In the genomic region with DNA sequence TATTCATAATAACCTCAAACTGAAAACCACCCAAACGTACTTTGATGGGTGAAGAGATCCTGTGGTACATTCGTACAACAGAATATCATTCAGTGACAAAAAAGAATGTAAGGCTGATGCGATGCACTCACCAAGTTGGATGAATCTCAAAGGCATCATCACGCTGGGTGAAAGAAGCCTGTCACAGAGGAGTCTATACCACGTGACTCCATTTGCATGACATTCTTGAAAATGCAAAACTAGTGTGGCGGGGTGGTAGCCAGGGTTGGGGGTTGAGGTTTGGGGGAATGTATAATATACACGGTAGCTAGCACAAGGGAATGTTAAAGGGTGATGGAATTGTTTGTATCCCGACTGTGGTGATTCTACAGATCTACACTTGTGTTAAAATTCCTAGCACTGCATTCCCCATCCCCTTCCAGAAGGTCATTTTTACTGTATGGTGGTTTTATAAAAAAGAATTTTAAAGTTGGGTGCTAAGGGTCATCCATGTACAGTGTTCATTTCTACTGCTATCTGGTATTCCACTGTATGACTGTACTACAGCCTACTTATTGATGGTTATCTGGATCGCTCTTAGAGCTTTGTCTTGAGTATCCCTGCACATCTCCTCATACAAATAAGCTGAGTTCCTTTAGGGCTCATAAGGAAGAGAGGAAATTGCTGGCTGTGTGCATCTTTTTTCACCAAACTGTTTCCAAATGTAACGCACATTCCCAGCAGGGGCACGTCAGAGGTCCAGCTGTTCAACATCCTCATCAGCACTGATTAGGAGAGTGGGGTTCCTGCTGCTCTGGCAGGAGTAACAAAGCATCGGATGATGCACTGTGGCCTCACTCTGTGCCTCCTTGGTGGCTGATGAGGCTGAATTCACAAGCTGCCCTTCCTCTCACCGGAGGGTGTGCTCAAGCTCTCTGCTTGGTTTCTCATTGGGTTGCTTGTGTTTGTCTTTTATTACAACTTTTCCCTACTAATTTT, we compare ENCODE assay signal across 25 cellular contexts. TPM values are rescaled to one million over a fixed set of nuclear protein-coding genes. Genes with fewer than 3 reads are reported as not detected.
DNase-seq lines count a peak whose midpoint lies in the region; ATAC-seq and TF ChIP-seq lines count a peak whose summit lies in the region.
"Had no signal": no experiment of that assay in that cellular context is flagged by ENCODE, and none has a peak within 500 bp of the region (broad histone marks: within the 10 kb centered on the region; RNA-seq: fewer than 3 reads in every experiment).

No MANE protein-coding gene starts in this region.

- peaks cover 14% of the 10 kb centered on the region for H3K36me3 Mint-ChIP-seq in endodermal cell (ENCODE audit: low read depth)

- WGBS in endodermal cell (ENCODE audit: insufficient coverage in 1 of 2, insufficient read length in 1 of 2), 2 experiments, result 52 to 58% methylated on average over 7 to 13 of the region's 13 CpGs
- WGBS in mesendoderm (ENCODE audit: extremely low coverage, insufficient coverage, low lambda C conversion rate), result no CpG with 5 or more reads among the region's 13 CpGs
- 81 to 87% (median 86%) methylated on average over 13 of the region's 13 CpGs for WGBS in adrenal gland, 4 donors

- H3K4ac ChIP-seq in mesendoderm (ENCODE audit: low read depth, low read length), result no peak overlapping the region

- H3K36me3 ChIP-seq in Karpas-422 (ENCODE audit: insufficient read depth, low read length) (no peaks in the 10 kb centered on the region; the same call in 1 of the 2 replicates), endodermal cell (ENCODE audit: control insufficient read depth, insufficient read depth, low read length) (peaks cover 3% of the 10 kb centered on the region), mesendoderm (ENCODE audit: control insufficient read depth, insufficient read depth, low read length) (peaks cover 2% of the 10 kb centered on the region), adrenal gland (replicated peaks in 1 of 2) (peaks cover 0 to 24% of the 10 kb centered on the region in 2 donors)
- H3K36me3 ChIP-seq: colonic mucosa, MG63 had no signal

- H2BK120ac ChIP-seq in mesendoderm (ENCODE audit: low read depth, low read length), result no peak overlapping the region

- H3K79me2 ChIP-seq in Karpas-422 (ENCODE audit: low read length) (no peaks in the 10 kb centered on the region), mesendoderm (ENCODE audit: control insufficient read depth, insufficient read depth, low read length) (no peaks in the 10 kb centered on the region)

- H3K4me1 ChIP-seq in Karpas-422 (ENCODE audit: low read length) (peaks cover 57% of the 10 kb centered on the region), endodermal cell (ENCODE audit: control insufficient read depth, insufficient read depth, low read length) (no peaks in the 10 kb centered on the region), mesendoderm (ENCODE audit: control insufficient read depth, low read depth, low read length) (peaks cover 5% of the 10 kb centered on the region), adrenal gland (replicated peaks in 1 of 2) (peaks cover 0 to 4% of the 10 kb centered on the region in 2 donors)
- H3K4me1 ChIP-seq: ascending aorta, colonic mucosa, prostate gland, SJSA1 had no signal

- intact Hi-C loops in adrenal gland (cut with DNase I), result no loop called here

- peak overlapping the region; percentile 30; the same call in 1 of the 2 replicates for H2AFZ ChIP-seq in Karpas-422 (ENCODE audit: low read length)
- H2AFZ ChIP-seq: PC-9 had no signal

- POLR2A ChIA-PET in AG04450 (lab: Yijun Ruan, JAX), result interaction anchor here (0.6 to 1.0 kb wide), 2 partner anchors 71 to 148 kb away, joined by 3 to 4 read pairs; no protein-coding TSS in a partner anchor

- no peaks in the 10 kb centered on the region for H3K9me3 ChIP-seq in AG04450 (ENCODE audit: control insufficient read depth, insufficient read depth, low read length)
- no peaks in the 10 kb centered on the region for H3K9me3 ChIP-seq in Karpas-422 (ENCODE audit: low read length)
- no peaks in the 10 kb centered on the region for H3K9me3 ChIP-seq in endodermal cell (ENCODE audit: control insufficient read depth, low read length)
- no peaks in the 10 kb centered on the region for H3K9me3 ChIP-seq in adrenal gland (replicated peaks in 1 of 3)
- H3K9me3 ChIP-seq: ascending aorta, colonic mucosa, heart right ventricle, MG63, prostate gland, SJSA1, spleen had no signal

- no peaks in the 10 kb centered on the region for H3K27me3 Mint-ChIP-seq in endodermal cell (ENCODE audit: insufficient read depth)
- H3K27me3 Mint-ChIP-seq: type B pancreatic cell had no signal

- no peak overlapping the region for H3K27ac Mint-ChIP-seq in endodermal cell
- H3K27ac Mint-ChIP-seq: activated CD4-positive, alpha-beta T cell treated with anti-CD3 and anti-CD28 coated beads for 36 hours; CD4-positive, alpha-beta memory T cell; type B pancreatic cell had no signal

- no peak overlapping the region for H3K4me3 ChIP-seq in AG04450 (ENCODE audit: low read depth, low read length)
- peak overlapping the region; percentile 60 for H3K4me3 ChIP-seq in Karpas-422 (ENCODE audit: low read length)
- no peak overlapping the region for H3K4me3 ChIP-seq in endodermal cell (ENCODE audit: low read length)
- no peak overlapping the region for H3K4me3 ChIP-seq in mesendoderm (ENCODE audit: low read length)
- no peak overlapping the region for H3K4me3 ChIP-seq in adrenal gland
- H3K4me3 ChIP-seq: ascending aorta, colonic mucosa, heart right ventricle, MG63, PC-9, prostate gland, SJSA1, spleen had no signal

- H4K20me1 ChIP-seq in Karpas-422 (ENCODE audit: insufficient read depth, low read depth, low read length), result no peaks in the 10 kb centered on the region

- peaks cover 6% of the 10 kb centered on the region for H3K4me1 Mint-ChIP-seq in endodermal cell

- H3K4me2 ChIP-seq in Karpas-422 (ENCODE audit: low read depth, low read length, poor library complexity, severe bottlenecking) (peak overlapping the region; percentile 80), mesendoderm (ENCODE audit: low read length) (no peak overlapping the region)
- H3K4me2 ChIP-seq: PC-9 had no signal

- H3K27ac ChIP-seq in AG04450 (ENCODE audit: low read depth, low read length) (peak overlapping the region; percentile 70), Karpas-422 (ENCODE audit: low read length) (peak overlapping the region; percentile 92), endodermal cell (ENCODE audit: low read depth, low read length) (no peak overlapping the region), mesendoderm (ENCODE audit: low read depth, low read length) (no peak overlapping the region), adrenal gland (no peak overlapping the region)
- H3K27ac ChIP-seq: ascending aorta, colonic mucosa, heart right ventricle, PC-9, prostate gland, SJSA1, spleen had no signal

- no peak for TF ChIP-seq CTCF in AG04450 (IDR thresholded peaks at IDR 0.05; ENCODE audit: low read depth, low read length)
- no peak for TF ChIP-seq CTCF in endodermal cell (conservative IDR thresholded peaks at IDR 0.05)
- no peak for TF ChIP-seq CTCF in adrenal gland (IDR thresholded peaks at IDR 0.05)

- CTCF ChIA-PET in AG04450 (lab: Charles Lee), result interaction anchor here (0.8 to 0.9 kb wide), 2 partner anchors 35 to 416 kb away, joined by 3 read pairs; a partner anchor contains a TSS

- H3K56ac ChIP-seq in mesendoderm (ENCODE audit: low read length), result no peak overlapping the region

- no peaks in the 10 kb centered on the region for H3K9me2 ChIP-seq in Karpas-422 (replicated peaks; ENCODE audit: insufficient read depth, low read length)

- no peak overlapping the region for H4K5ac ChIP-seq in mesendoderm (ENCODE audit: low read length)

- H4K8ac ChIP-seq in mesendoderm (ENCODE audit: low read depth, low read length), result no peak overlapping the region

- H2BK15ac ChIP-seq in mesendoderm (replicated peaks; ENCODE audit: low read depth), result no peak overlapping the region

- no peak overlapping the region for H3K23ac ChIP-seq in mesendoderm (ENCODE audit: low read length)

- H3K79me1 ChIP-seq in mesendoderm (ENCODE audit: low read length), result no peaks in the 10 kb centered on the region

- no peaks in the 10 kb centered on the region for H3K27me3 ChIP-seq in AG04450 (ENCODE audit: control insufficient read depth, insufficient read depth, low read length)
- no peaks in the 10 kb centered on the region for H3K27me3 ChIP-seq in Karpas-422 (ENCODE audit: low read length)
- H3K27me3 ChIP-seq in endodermal cell (ENCODE audit: control insufficient read depth, insufficient read depth, low read length, poor library complexity, severe bottlenecking), result no peaks in the 10 kb centered on the region
- no peaks in the 10 kb centered on the region for H3K27me3 ChIP-seq in mesendoderm (ENCODE audit: insufficient read depth, low read length, poor library complexity)
- H3K27me3 ChIP-seq in adrenal gland, result no peaks in the 10 kb centered on the region
- H3K27me3 ChIP-seq: ascending aorta, colonic mucosa, heart right ventricle, MG63, SJSA1, spleen had no signal

- no peak for TF ChIP-seq POLR2A in adrenal gland (IDR thresholded peaks at IDR 0.05)

- no peak overlapping the region for H2BK5ac ChIP-seq in mesendoderm (ENCODE audit: low read length)

- no peak overlapping the region for H3K18ac ChIP-seq in mesendoderm (ENCODE audit: low read length)

- DNase-seq in AG04450 (ENCODE audit: low read depth, low spot score) (peak; percentile 51), Karpas-422 (peak; percentile 87), endodermal cell (peak; percentile 52), mesendoderm (peak; percentile 36), SKM-1 treated with dmso at 0.1 percent for 144 hours (lab: John Stamatoyannopoulos, UW; ENCODE audit: unreplicated experiment) (no peak), adrenal gland (no peak), GOT3 (lab: John Stamatoyannopoulos, UW) (no peak)
- DNase-seq: activated CD4-positive, alpha-beta T cell treated with anti-CD3 and anti-CD28 coated beads for 36 hours; activated naive CD4-positive, alpha-beta T cell treated with Interleukin-2 at 50 U/mL for 16 hours; CD4-positive, alpha-beta memory T cell; colonic mucosa; erythroblast; heart right ventricle; MG63; NCI-H187 treated with DMSO at 0.1 percent for 48 hours; NCI-H446 treated with DMSO at 0.1 percent for 48 hours; PC-9; spleen; stimulated activated naive CD4-positive, alpha-beta T cell; T1000 had no signal

- H3K9ac ChIP-seq in Karpas-422 (ENCODE audit: low read length), result peak overlapping the region; percentile 56
- H3K9ac ChIP-seq in endodermal cell (ENCODE audit: extremely low read depth, low read length, poor library complexity, severe bottlenecking), result no peak overlapping the region
- H3K9ac ChIP-seq in mesendoderm (ENCODE audit: low read length), result no peak overlapping the region

- no peak overlapping the region for H2AK5ac ChIP-seq in mesendoderm (ENCODE audit: low read length)

- no peak overlapping the region for H3K4me3 Mint-ChIP-seq in endodermal cell
- H3K4me3 Mint-ChIP-seq: activated CD4-positive, alpha-beta T cell treated with anti-CD3 and anti-CD28 coated beads for 36 hours; CD4-positive, alpha-beta memory T cell; type B pancreatic cell had no signal

- H3K9me3 Mint-ChIP-seq in endodermal cell, result no peaks in the 10 kb centered on the region
- H3K9me3 Mint-ChIP-seq: CD4-positive, alpha-beta memory T cell; type B pancreatic cell had no signal

- ATAC-seq in GM21529 (IDR thresholded peaks at IDR 0.05; ENCODE audit: unreplicated experiment), result no peak
- ATAC-seq: activated CD4-positive, alpha-beta T cell treated with anti-CD3 and anti-CD28 coated beads for 36 hours; heart right ventricle had no signal

RNA-seq across cellular contexts. Expression of a gene that starts 35.2 kb away (rescaled TPM):
- 18.4 and 31.4 TPM in 2 replicates for polyA plus RNA-seq in AG04450 (2011; rRNA removed)
- polyA minus RNA-seq in AG04450 (2011; rRNA and poly(A)+ RNA removed), result 23.5 and 33.4 TPM in 2 replicates
- total RNA-seq in Karpas-422 (2014; rRNA removed; shearing (Covaris generic); ENCODE audit: low replicate concordance), result 163 and 270 TPM in 2 replicates
- 100 to 1,000 TPM; 111 to 119 TPM for total RNA-seq in endodermal cell
- polyA plus RNA-seq in endodermal cell (2013, experiment 1 of 2), result 113 TPM
- 109 TPM for polyA plus RNA-seq in endodermal cell (2013, experiment 2 of 2)
- 77.7 TPM for polyA plus RNA-seq in mesendoderm (2013, experiment 1 of 2)
- 80.7 TPM for polyA plus RNA-seq in mesendoderm (2013, experiment 2 of 2)
- 100 to 1,000 TPM in 6 of 8 donors, 10 to 100 TPM in 2; 99.0 to 170 (median 128) TPM for total RNA-seq in adrenal gland
- polyA plus RNA-seq in adrenal gland, result 10 to 100 TPM; 59.2 to 89.9 (median 71.1) TPM

Comparison
In these comparisons a context has a peak if more than half of its experiments do, and no peak if none do; other contexts are left out.
1. DNase-seq: peak in AG04450 (single experiment), Karpas-422 (single experiment), endodermal cell (single experiment) and mesendoderm (single experiment); none in SKM-1 treated with dmso at 0.1 percent for 144 hours (single experiment), adrenal gland (0 of 7) and GOT3 (single experiment).
2. H3K27ac ChIP-seq: peak in AG04450 (single experiment) and Karpas-422 (single experiment); none in endodermal cell (single experiment), mesendoderm (single experiment) and adrenal gland (0 of 5).